9 cellular contexts compared by ENCODE assay signal in the genomic region with DNA sequence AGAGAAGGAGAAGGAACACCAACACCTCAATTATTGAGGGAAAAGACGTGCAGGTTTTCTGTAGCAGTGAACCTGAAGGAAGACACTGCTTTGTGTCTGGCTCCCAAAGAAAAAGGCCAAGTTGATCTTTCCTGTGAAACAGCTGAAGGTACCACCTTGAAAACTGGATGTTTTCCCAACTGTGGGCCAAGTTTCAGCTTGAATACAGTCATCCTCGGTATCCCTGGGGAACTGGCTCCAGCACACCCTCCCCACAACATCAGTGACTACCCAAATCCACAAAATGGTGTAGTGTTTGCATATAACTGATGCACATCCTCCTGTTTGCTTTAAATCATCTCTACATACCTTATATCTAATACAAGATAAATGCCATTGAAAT.
DNase-seq lines count a peak whose midpoint lies in the region; TF ChIP-seq lines count a peak whose summit lies in the region.
"Had no signal": no experiment of that assay in that cellular context is flagged by ENCODE, and none has a peak within 500 bp of the region (broad histone marks: within the 10 kb centered on the region; RNA-seq: fewer than 3 reads in every experiment).

No MANE protein-coding gene starts in this region.

- no peak overlapping the region for H3K4me2 ChIP-seq in OCI-LY7 (ENCODE audit: low read length)

- H3K36me3 Mint-ChIP-seq in HFFc6 (ENCODE audit: low read depth), result no peaks in the 10 kb centered on the region

- POLR2A ChIA-PET in OCI-LY7 (lab: Charles Lee), result no interaction called here

- H4K20me1 ChIP-seq in OCI-LY7 (ENCODE audit: insufficient read depth, low read length), result no peaks in the 10 kb centered on the region

- no peak overlapping the region for H3K9ac ChIP-seq in stomach smooth muscle (ENCODE audit: low read length in 2 of 2)

- no TSS peak for BruUV-seq in OCI-LY7 (replicated peaks; lab: Mats Ljungman, UMichigan)

- H3K9me2 ChIP-seq in OCI-LY7 (ENCODE audit: insufficient read depth, low read length), result no peaks in the 10 kb centered on the region

- peak overlapping the region; percentile 99 for H3K27ac Mint-ChIP-seq in HFFc6

- H3K4me3 Mint-ChIP-seq in HFFc6, result peak overlapping the region; percentile 80

- H3K27me3 ChIP-seq in layer of hippocampus (ENCODE audit: control insufficient read depth, insufficient read depth, low read length) (no peaks in the 10 kb centered on the region), stomach smooth muscle (ENCODE audit: control insufficient read depth in 1 of 2, insufficient read depth in 2 of 2, low read length in 2 of 2) (no peaks in the 10 kb centered on the region)

- CTCF ChIA-PET in OCI-LY7 (lab: Charles Lee; ENCODE audit: unreplicated experiment), result no interaction called here

- DNase-seq in HFFc6 (no peak), amygdala (lab: John Stamatoyannopoulos, UW) (no peak), occipital lobe (lab: John Stamatoyannopoulos, UW) (no peak), OCI-LY7 (ENCODE audit: low spot score) (no peak)
- no peak for DNase-seq in activated naive CD4-positive, alpha-beta T cell treated with Interleukin-2 at 50 U/mL for 16 hours
- DNase-seq: DND-41 had no signal

- no peaks in the 10 kb centered on the region for H3K9me3 ChIP-seq in stomach smooth muscle (ENCODE audit: control insufficient read depth in 2 of 2, low read length in 2 of 2)
- H3K9me3 ChIP-seq in OCI-LY7 (ENCODE audit: low read length), result no peaks in the 10 kb centered on the region

- H3K4me1 ChIP-seq in stomach smooth muscle (ENCODE audit: control insufficient read depth, insufficient read depth, low read length), result peaks cover 29% of the 10 kb centered on the region
- no peaks in the 10 kb centered on the region for H3K4me1 ChIP-seq in OCI-LY7 (ENCODE audit: insufficient read depth, low read length, poor library complexity, severe bottlenecking)

- H3K36me3 ChIP-seq in stomach smooth muscle (ENCODE audit: control insufficient read depth in 2 of 2, insufficient read depth in 2 of 2, low read length in 2 of 2), result no peaks in the 10 kb centered on the region
- H3K36me3 ChIP-seq in OCI-LY7 (ENCODE audit: insufficient read depth, low read length), result no peaks in the 10 kb centered on the region

- H3K79me2 ChIP-seq in OCI-LY7 (ENCODE audit: insufficient read depth, low read depth, low read length), result no peaks in the 10 kb centered on the region

- intact Hi-C loops in OCI-LY7 (cut with micrococcal nuclease; ENCODE audit: unreplicated experiment), result no loop called here

- no peak overlapping the region for H2AFZ ChIP-seq in OCI-LY7 (ENCODE audit: low read length)

- H3K4me1 Mint-ChIP-seq in HFFc6 (ENCODE audit: low read depth), result peaks cover 66% of the 10 kb centered on the region

- no peak for TF ChIP-seq CTCF in HFFc6 (IDR thresholded peaks at IDR 0.05)
- no peak for TF ChIP-seq CTCF in OCI-LY7 (conservative IDR thresholded peaks at IDR 0.05; ENCODE audit: low read length)

- peak overlapping the region; percentile 29 for H3K27ac ChIP-seq in angular gyrus (ENCODE audit: low read depth, low read length)
- H3K27ac ChIP-seq in layer of hippocampus (ENCODE audit: low read depth, low read length), result peak overlapping the region; percentile 75
- H3K27ac ChIP-seq in stomach smooth muscle (ENCODE audit: low read length), result peak overlapping the region; percentile 62
- H3K27ac ChIP-seq in OCI-LY7 (ENCODE audit: low read depth, low read length, poor library complexity, severe bottlenecking), result no peak overlapping the region

- H3K4me3 ChIP-seq in stomach smooth muscle (ENCODE audit: low read length in 2 of 2) (no peak overlapping the region), OCI-LY7 (ENCODE audit: low read depth, low read length, poor library complexity, severe bottlenecking) (no peak overlapping the region)

- no peaks in the 10 kb centered on the region for H3K9me3 Mint-ChIP-seq in HFFc6

- H3K27me3 Mint-ChIP-seq in HFFc6 (ENCODE audit: insufficient read depth), result no peaks in the 10 kb centered on the region
